ENCODE assay signal across 7 cellular contexts in the genomic region with DNA sequence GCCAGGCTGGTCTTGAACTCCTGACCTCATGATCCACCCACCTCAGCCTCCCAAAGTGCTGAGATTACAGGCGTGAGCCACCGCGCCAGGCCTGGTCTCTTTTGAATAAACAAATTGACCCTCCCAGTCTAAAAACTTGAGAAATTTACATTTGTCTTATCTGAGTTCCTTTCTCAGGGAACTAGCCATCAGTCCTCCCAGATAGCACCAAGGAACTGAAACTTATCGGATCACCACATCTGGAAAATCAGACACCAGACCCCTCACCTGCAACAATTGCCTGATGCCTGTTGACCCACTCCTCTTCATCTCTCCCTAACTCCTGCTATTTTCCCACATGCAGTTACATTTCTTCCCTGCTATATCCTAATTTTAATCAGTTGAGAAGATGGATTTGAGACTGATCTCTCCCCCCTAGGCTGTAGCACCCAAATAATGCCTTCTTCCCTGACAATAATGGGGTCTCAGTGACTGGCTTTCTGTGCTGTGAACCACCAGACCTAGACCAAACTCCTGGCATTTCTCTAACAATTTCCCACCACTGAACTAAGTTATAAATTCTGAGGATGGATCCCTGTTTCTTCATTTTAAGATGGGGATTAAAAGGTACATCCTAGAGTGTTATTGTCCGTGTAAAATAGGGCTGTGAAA. TPM values are rescaled to one million over a fixed set of nuclear protein-coding genes. Genes with fewer than 3 reads are reported as not detected.
A peak's percentile ranks its signal among the peaks of the same experiment; 100 is the strongest.
DNase-seq lines count a peak whose midpoint lies in the region; ATAC-seq and TF ChIP-seq lines count a peak whose summit lies in the region.

No MANE protein-coding gene starts in this region.

- H2AFZ ChIP-seq in hepatocyte = peak overlapping the region; percentile 95

- TF ChIP-seq CTCF in hepatocyte (IDR thresholded peaks at IDR 0.05; ENCODE audit: poor library complexity) = no peak

- DNase-seq in HT-29 (ENCODE audit: low spot score) = peak; percentile 1
- DNase-seq in activated CD4-positive, alpha-beta memory T cell treated with anti-CD3 and anti-CD28 coated beads, Interleukin-2, amount 10 ng/mL, durations not matched to agents 7 days and 5 days = no peak
- DNase-seq in hepatocyte (ENCODE audit: low spot score) = no peak
- no peak for DNase-seq in substantia nigra (lab: John Stamatoyannopoulos, UW)
- DNase-seq in UCSD-AML1 (lab: John Stamatoyannopoulos, UW; ENCODE audit: unreplicated experiment) = no peak

- peak overlapping the region; percentile 64 for H3K27ac ChIP-seq in hepatocyte
- peak overlapping the region; percentile 98 for H3K27ac ChIP-seq in substantia nigra (ENCODE audit: low read depth, low read length, poor library complexity, severe bottlenecking)

- no peaks in the 10 kb centered on the region for H3K79me2 ChIP-seq in hepatocyte

- peaks cover 5% of the 10 kb centered on the region for H3K27me3 Mint-ChIP-seq in activated CD4-positive, alpha-beta memory T cell treated with anti-CD3 and anti-CD28 coated beads, Interleukin-2, amount 10 ng/mL, durations not matched to agents 7 days and 5 days

- no peaks in the 10 kb centered on the region for H3K9me2 ChIP-seq in hepatocyte (replicated peaks; ENCODE audit: insufficient read depth)

- H3K4me1 Mint-ChIP-seq in activated CD4-positive, alpha-beta memory T cell treated with anti-CD3 and anti-CD28 coated beads, Interleukin-2, amount 10 ng/mL, durations not matched to agents 7 days and 5 days = peaks cover 56% of the 10 kb centered on the region

- H3K9me3 Mint-ChIP-seq in activated CD4-positive, alpha-beta memory T cell treated with anti-CD3 and anti-CD28 coated beads, Interleukin-2, amount 10 ng/mL, durations not matched to agents 7 days and 5 days = peaks cover 6% of the 10 kb centered on the region

- no peak overlapping the region for H3K4me2 ChIP-seq in hepatocyte

- H3K27me3 ChIP-seq in hepatocyte = no peaks in the 10 kb centered on the region

- no peak overlapping the region for H3K27ac Mint-ChIP-seq in activated CD4-positive, alpha-beta memory T cell treated with anti-CD3 and anti-CD28 coated beads, Interleukin-2, amount 10 ng/mL, durations not matched to agents 7 days and 5 days

- ATAC-seq in HG02938 (IDR thresholded peaks at IDR 0.05; ENCODE audit: unreplicated experiment) = no peak
- no peak for ATAC-seq in HG03095 (IDR thresholded peaks at IDR 0.05; ENCODE audit: unreplicated experiment)

- POLR2A ChIA-PET in activated CD4-positive, alpha-beta memory T cell treated with anti-CD3 and anti-CD28 coated beads, Interleukin-2, amount 10 ng/mL, durations not matched to agents 7 days and 5 days (lab: Charles Lee) = interaction anchor here (1.6 to 2.6 kb wide), 5 partner anchors 9 to 67 kb away, joined by 3 to 46 read pairs (median 12); partner anchors contain the start of gene SETD4

- peak overlapping the region; percentile 84 for H3K4me3 Mint-ChIP-seq in activated CD4-positive, alpha-beta memory T cell treated with anti-CD3 and anti-CD28 coated beads, Interleukin-2, amount 10 ng/mL, durations not matched to agents 7 days and 5 days

- H4K20me1 ChIP-seq in hepatocyte (ENCODE audit: insufficient read depth, poor library complexity, severe bottlenecking) = no peaks in the 10 kb centered on the region

- no peak overlapping the region for H3K4me3 ChIP-seq in hepatocyte

- no peaks in the 10 kb centered on the region for H3K36me3 ChIP-seq in hepatocyte (replicated peaks; ENCODE audit: insufficient read depth, low read depth)

- WGBS in hepatocyte (ENCODE audit: low lambda C conversion rate, missing lambda C conversion rate) = 95% methylated on average over 5 of the region's 5 CpGs

- CTCF ChIA-PET in activated CD4-positive, alpha-beta memory T cell treated with anti-CD3 and anti-CD28 coated beads, Interleukin-2, amount 10 ng/mL, durations not matched to agents 7 days and 5 days (lab: Charles Lee) = interaction anchor here (1.2 to 2.6 kb wide), 5 partner anchors 9 to 138 kb away, joined by 3 to 18 read pairs (median 7); partner anchors contain the start of gene SETD4

- H3K36me3 Mint-ChIP-seq in activated CD4-positive, alpha-beta memory T cell treated with anti-CD3 and anti-CD28 coated beads, Interleukin-2, amount 10 ng/mL, durations not matched to agents 7 days and 5 days (ENCODE audit: low read depth) = peaks cover 39% of the 10 kb centered on the region

- H3K4me1 ChIP-seq in hepatocyte (ENCODE audit: insufficient read depth) = peaks cover 4% of the 10 kb centered on the region

- peaks cover 7% of the 10 kb centered on the region for H3K9me3 ChIP-seq in hepatocyte (ENCODE audit: low read depth)

RNA-seq across cellular contexts. Expression of gene CBR1, which starts 1.0 kb away (rescaled TPM):
- total RNA-seq in HT-29 (2014; rRNA removed; shearing (Covaris generic)) = 224 and 271 TPM in 2 replicates
- 10 to 100 TPM; 42.0 to 44.1 TPM for total RNA-seq in activated CD4-positive, alpha-beta memory T cell treated with anti-CD3 and anti-CD28 coated beads, Interleukin-2, amount 10 ng/mL, durations not matched to agents 7 days and 5 days
- 130 and 152 TPM in 2 replicates for total RNA-seq in hepatocyte
- 89.0 and 113 TPM in 2 replicates for polyA plus RNA-seq in hepatocyte

RNA-seq across cellular contexts. Expression of gene SETD4, which starts 8.5 kb away (rescaled TPM):
- total RNA-seq in HT-29 (2014; rRNA removed; shearing (Covaris generic)) = 4.4 and 7.3 TPM in 2 replicates
- total RNA-seq in activated CD4-positive, alpha-beta memory T cell treated with anti-CD3 and anti-CD28 coated beads, Interleukin-2, amount 10 ng/mL, durations not matched to agents 7 days and 5 days = 10 to 100 TPM; 15.5 to 17.4 TPM
- total RNA-seq in hepatocyte = 16.6 and 20.5 TPM in 2 replicates
- 13.7 and 17.8 TPM in 2 replicates for polyA plus RNA-seq in hepatocyte
